Comparison of ENCODE assay signal across 11 cellular contexts in the genomic region with DNA sequence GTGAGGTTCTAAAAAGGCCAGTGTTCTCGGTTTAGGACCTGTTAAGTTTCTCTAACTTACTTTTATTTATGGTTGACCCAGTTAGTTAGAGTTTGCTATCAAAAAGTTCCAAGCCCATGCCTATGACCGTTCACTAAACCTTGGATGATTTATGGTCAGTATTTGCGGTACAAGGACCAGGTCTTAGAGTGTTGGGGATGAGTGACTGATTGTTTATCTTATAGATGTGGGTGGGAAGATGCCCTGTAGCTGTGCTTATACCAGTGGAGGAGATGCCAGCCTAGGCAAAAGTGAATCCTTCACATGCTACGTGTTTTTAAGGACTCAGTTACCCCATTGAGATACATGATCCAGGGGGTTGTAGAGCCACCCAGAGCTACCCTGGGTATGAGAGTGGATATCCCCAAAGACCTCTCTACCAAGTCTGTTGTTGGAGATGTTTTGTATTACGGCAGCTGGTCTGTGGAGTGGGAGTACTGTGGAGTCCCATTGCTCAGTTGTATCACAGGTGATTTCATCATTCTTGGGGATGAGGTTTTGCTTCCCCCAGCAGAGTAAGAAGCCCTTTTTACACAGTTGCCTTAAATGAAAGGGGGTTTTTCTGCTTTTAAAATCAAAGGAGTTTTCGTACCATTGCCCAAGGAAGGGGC. TPM values are rescaled to one million over a fixed set of nuclear protein-coding genes. Genes with fewer than 3 reads are reported as not detected.
DNase-seq lines count a peak whose midpoint lies in the region; ATAC-seq and TF ChIP-seq lines count a peak whose summit lies in the region.
"Had no signal": no experiment of that assay in that cellular context is flagged by ENCODE, and none has a peak within 500 bp of the region (broad histone marks: within the 10 kb centered on the region; RNA-seq: fewer than 3 reads in every experiment).

No MANE protein-coding gene starts in this region.

- DNase-seq in AG10803 (ENCODE audit: low read depth) (no peak), NOMO-1 (lab: John Stamatoyannopoulos, UW; ENCODE audit: unreplicated experiment in 2 of 2) (peak; percentile 5 to 35), NCI-H1048 (lab: John Stamatoyannopoulos, UW) (no peak), MG63 (no peak)
- DNase-seq in natural killer cell treated with Interleukin-12 subunit alpha and Interleukin-12 subunit beta and Interleukin-15 and Interleukin-18, amount 100 ng/mL, for 72 hours (ENCODE audit: low spot score) = no peak
- DNase-seq in activated CD4-positive, alpha-beta T cell treated with anti-CD3 and anti-CD28 coated beads, Interleukin-2, amount 50 U/mL, for 48 hours = no peak
- DNase-seq: RPMI8226, transverse colon had no signal

- H3K36me3 Mint-ChIP-seq in dendritic cell treated with granulocyte-macrophage colony-stimulating factor and Interleukin-4, amounts not matched to agents 40 ng/mL and 50 ng/mL, for 4 days (ENCODE audit: low read depth) = no peaks in the 10 kb centered on the region
- H3K36me3 Mint-ChIP-seq in natural killer cell treated with Interleukin-12 subunit alpha and Interleukin-12 subunit beta and Interleukin-15 and Interleukin-18, amount 100 ng/mL, for 72 hours = no peaks in the 10 kb centered on the region

- H3K27me3 Mint-ChIP-seq in dendritic cell treated with granulocyte-macrophage colony-stimulating factor and Interleukin-4, amounts not matched to agents 40 ng/mL and 50 ng/mL, for 4 days = no peaks in the 10 kb centered on the region
- no peaks in the 10 kb centered on the region for H3K27me3 Mint-ChIP-seq in natural killer cell treated with Interleukin-12 subunit alpha and Interleukin-12 subunit beta and Interleukin-15 and Interleukin-18, amount 100 ng/mL, for 72 hours

- no peaks in the 10 kb centered on the region for H3K27me3 ChIP-seq in MG63
- H3K27me3 ChIP-seq: transverse colon had no signal

- intact Hi-C loops in dendritic cell treated with granulocyte-macrophage colony-stimulating factor and Interleukin-4, amounts not matched to agents 40 ng/mL and 50 ng/mL, for 4 days (cut with micrococcal nuclease) = no loop called here

- no peaks in the 10 kb centered on the region for H3K9me3 ChIP-seq in MG63
- H3K9me3 ChIP-seq: transverse colon had no signal

- H3K36me3 ChIP-seq in MG63 = no peaks in the 10 kb centered on the region
- H3K36me3 ChIP-seq: transverse colon had no signal

- H3K4me3 ChIP-seq in AG10803 (ENCODE audit: low read length) = peak overlapping the region; percentile 75
- no peak overlapping the region; the same call in 1 of the 2 replicates for H3K4me3 ChIP-seq in MG63
- H3K4me3 ChIP-seq: transverse colon had no signal

- ATAC-seq in natural killer cell treated with Interleukin-12 subunit alpha and Interleukin-12 subunit beta and Interleukin-15 and Interleukin-18, amount 100 ng/mL, for 72 hours = no peak
- ATAC-seq in HG03457 (IDR thresholded peaks at IDR 0.05; ENCODE audit: unreplicated experiment) = no peak
- ATAC-seq: HCT116 had no signal

- no peak overlapping the region for H3K4me3 Mint-ChIP-seq in dendritic cell treated with granulocyte-macrophage colony-stimulating factor and Interleukin-4, amounts not matched to agents 40 ng/mL and 50 ng/mL, for 4 days
- H3K4me3 Mint-ChIP-seq in natural killer cell treated with Interleukin-12 subunit alpha and Interleukin-12 subunit beta and Interleukin-15 and Interleukin-18, amount 100 ng/mL, for 72 hours = peak overlapping the region; percentile 12

- no peaks in the 10 kb centered on the region for H3K9me3 Mint-ChIP-seq in dendritic cell treated with granulocyte-macrophage colony-stimulating factor and Interleukin-4, amounts not matched to agents 40 ng/mL and 50 ng/mL, for 4 days
- H3K9me3 Mint-ChIP-seq in natural killer cell treated with Interleukin-12 subunit alpha and Interleukin-12 subunit beta and Interleukin-15 and Interleukin-18, amount 100 ng/mL, for 72 hours = no peaks in the 10 kb centered on the region

- H3K4me1 Mint-ChIP-seq in dendritic cell treated with granulocyte-macrophage colony-stimulating factor and Interleukin-4, amounts not matched to agents 40 ng/mL and 50 ng/mL, for 4 days (ENCODE audit: low read depth) = peaks cover 50% of the 10 kb centered on the region
- H3K4me1 Mint-ChIP-seq in natural killer cell treated with Interleukin-12 subunit alpha and Interleukin-12 subunit beta and Interleukin-15 and Interleukin-18, amount 100 ng/mL, for 72 hours (ENCODE audit: low read depth in 2 of 2) = peaks cover 11 to 18% of the 10 kb centered on the region in 2 donors

- peak overlapping the region; percentile 91 for H3K27ac Mint-ChIP-seq in dendritic cell treated with granulocyte-macrophage colony-stimulating factor and Interleukin-4, amounts not matched to agents 40 ng/mL and 50 ng/mL, for 4 days
- H3K27ac Mint-ChIP-seq in natural killer cell treated with Interleukin-12 subunit alpha and Interleukin-12 subunit beta and Interleukin-15 and Interleukin-18, amount 100 ng/mL, for 72 hours = peak overlapping the region; percentile 31 to 70

- TF ChIP-seq CTCF in AG10803 (conservative IDR thresholded peaks at IDR 0.05; ENCODE audit: low read length) = no peak

RNA-seq across cellular contexts. Expression of gene SLC22A15, which starts 2.1 kb away (rescaled TPM):
- 1 to 10 TPM; 5.0 to 5.6 TPM for total RNA-seq in natural killer cell treated with Interleukin-12 subunit alpha and Interleukin-12 subunit beta and Interleukin-15 and Interleukin-18, amount 100 ng/mL, for 72 hours
- total RNA-seq in MG63 (2014; rRNA removed; shearing (Covaris generic); ENCODE audit: low replicate concordance) = 0.46 and 0.74 TPM in 2 replicates

Comparison
In these comparisons a context has a peak if more than half of its experiments do, and no peak if none do; other contexts are left out.
1. DNase-seq: peak in NOMO-1 (2 of 2); none in AG10803 (single experiment), natural killer cell treated with Interleukin-12 subunit alpha and Interleukin-12 subunit beta and Interleukin-15 and Interleukin-18, amount 100 ng/mL, for 72 hours (single experiment), NCI-H1048 (single experiment), activated CD4-positive, alpha-beta T cell treated with anti-CD3 and anti-CD28 coated beads, Interleukin-2, amount 50 U/mL, for 48 hours (0 of 2) and MG63 (single experiment).